In the genomic region with DNA sequence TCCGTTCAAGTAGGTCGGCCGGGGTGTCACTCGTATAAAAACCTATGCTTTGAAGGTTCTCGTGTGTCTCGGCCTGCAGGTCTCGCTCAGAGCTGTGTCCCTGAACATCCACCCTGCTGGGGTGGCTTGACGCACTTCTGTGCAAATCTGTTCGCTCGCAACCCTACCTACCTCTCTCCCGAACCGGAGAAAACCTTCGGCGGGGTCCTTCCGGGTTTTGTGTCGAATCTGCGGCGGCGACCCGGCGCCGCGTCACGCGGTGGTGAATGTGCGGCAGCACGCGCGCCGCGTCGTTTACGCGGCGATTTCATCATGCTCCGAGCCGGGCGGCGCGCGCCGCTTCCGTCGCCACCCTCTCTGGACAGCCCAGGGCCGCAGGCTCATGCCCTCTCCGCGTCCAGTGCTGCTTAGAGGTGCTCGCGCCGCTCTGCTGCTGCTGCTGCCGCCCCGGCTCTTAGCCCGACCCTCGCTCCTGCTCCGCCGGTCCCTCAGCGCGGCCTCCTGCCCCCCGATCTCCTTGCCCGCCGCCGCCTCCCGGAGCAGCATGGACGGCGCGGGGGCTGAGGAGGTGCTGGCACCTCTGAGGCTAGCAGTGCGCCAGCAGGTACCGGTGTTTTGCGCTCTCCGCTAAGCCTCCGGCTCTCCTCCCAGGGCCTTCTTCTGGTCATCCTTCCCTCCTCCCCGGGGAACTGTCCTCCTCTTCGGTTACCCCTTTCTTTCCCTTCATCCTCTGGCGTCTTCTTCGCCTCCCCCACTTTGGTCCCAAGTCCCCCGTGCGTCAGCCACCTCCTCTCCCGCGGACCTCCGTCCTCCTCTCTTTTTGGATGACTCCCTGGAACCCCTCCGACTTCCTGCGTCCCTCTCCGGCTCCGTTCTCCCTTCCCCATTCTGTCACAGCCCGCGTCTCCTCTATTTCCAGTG, we compare ENCODE assay signal across 1 cellular context.
A peak's percentile ranks its signal among the peaks of the same experiment; 100 is the strongest.
TF ChIP-seq lines count a peak whose summit lies in the region.

A gene with protein sequence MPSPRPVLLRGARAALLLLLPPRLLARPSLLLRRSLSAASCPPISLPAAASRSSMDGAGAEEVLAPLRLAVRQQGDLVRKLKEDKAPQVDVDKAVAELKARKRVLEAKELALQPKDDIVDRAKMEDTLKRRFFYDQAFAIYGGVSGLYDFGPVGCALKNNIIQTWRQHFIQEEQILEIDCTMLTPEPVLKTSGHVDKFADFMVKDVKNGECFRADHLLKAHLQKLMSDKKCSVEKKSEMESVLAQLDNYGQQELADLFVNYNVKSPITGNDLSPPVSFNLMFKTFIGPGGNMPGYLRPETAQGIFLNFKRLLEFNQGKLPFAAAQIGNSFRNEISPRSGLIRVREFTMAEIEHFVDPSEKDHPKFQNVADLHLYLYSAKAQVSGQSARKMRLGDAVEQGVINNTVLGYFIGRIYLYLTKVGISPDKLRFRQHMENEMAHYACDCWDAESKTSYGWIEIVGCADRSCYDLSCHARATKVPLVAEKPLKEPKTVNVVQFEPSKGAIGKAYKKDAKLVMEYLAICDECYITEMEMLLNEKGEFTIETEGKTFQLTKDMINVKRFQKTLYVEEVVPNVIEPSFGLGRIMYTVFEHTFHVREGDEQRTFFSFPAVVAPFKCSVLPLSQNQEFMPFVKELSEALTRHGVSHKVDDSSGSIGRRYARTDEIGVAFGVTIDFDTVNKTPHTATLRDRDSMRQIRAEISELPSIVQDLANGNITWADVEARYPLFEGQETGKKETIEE (plus strand): TSS at position 339 of the 921 bp plus-strand sequence. CDS start 44 bp downstream, at position 383.

TF ChIP-seq in HepG2, 621 proteins besides CTCF, POLR2A, EP300 and RAD21 (continued from another document):
- TF ChIP-seq, protein P1, sequence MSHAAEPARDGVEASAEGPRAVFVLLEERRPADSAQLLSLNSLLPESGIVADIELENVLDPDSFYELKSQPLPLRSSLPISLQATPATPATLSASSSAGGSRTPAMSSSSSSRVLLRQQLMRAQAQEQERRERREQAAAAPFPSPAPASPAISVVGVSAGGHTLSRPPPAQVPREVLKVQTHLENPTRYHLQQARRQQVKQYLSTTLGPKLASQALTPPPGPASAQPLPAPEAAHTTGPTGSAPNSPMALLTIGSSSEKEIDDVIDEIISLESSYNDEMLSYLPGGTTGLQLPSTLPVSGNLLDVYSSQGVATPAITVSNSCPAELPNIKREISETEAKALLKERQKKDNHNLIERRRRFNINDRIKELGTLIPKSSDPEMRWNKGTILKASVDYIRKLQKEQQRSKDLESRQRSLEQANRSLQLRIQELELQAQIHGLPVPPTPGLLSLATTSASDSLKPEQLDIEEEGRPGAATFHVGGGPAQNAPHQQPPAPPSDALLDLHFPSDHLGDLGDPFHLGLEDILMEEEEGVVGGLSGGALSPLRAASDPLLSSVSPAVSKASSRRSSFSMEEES (CRISPR knock-in tag; IDR thresholded peaks at IDR 0.05), result peak; percentile 94
- 0 out of 2 replicates have a peak, but pooled peaks have one; percentile 51 for TF ChIP-seq ZFP1 (CRISPR knock-in tag; IDR thresholded peaks at IDR 0.05)
- TF ChIP-seq, protein P2, sequence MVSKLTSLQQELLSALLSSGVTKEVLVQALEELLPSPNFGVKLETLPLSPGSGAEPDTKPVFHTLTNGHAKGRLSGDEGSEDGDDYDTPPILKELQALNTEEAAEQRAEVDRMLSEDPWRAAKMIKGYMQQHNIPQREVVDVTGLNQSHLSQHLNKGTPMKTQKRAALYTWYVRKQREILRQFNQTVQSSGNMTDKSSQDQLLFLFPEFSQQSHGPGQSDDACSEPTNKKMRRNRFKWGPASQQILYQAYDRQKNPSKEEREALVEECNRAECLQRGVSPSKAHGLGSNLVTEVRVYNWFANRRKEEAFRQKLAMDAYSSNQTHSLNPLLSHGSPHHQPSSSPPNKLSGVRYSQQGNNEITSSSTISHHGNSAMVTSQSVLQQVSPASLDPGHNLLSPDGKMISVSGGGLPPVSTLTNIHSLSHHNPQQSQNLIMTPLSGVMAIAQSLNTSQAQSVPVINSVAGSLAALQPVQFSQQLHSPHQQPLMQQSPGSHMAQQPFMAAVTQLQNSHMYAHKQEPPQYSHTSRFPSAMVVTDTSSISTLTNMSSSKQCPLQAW (CRISPR knock-in tag; IDR thresholded peaks at IDR 0.05), result peak; percentile 71
- TF ChIP-seq, protein P3, sequence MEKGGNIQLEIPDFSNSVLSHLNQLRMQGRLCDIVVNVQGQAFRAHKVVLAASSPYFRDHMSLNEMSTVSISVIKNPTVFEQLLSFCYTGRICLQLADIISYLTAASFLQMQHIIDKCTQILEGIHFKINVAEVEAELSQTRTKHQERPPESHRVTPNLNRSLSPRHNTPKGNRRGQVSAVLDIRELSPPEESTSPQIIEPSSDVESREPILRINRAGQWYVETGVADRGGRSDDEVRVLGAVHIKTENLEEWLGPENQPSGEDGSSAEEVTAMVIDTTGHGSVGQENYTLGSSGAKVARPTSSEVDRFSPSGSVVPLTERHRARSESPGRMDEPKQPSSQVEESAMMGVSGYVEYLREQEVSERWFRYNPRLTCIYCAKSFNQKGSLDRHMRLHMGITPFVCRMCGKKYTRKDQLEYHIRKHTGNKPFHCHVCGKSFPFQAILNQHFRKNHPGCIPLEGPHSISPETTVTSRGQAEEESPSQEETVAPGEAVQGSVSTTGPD (CRISPR knock-in tag; IDR thresholded peaks at IDR 0.05), result no peak
- no peak; the same call in 1 of the 2 replicates for TF ChIP-seq ZNF512B (CRISPR knock-in tag; IDR thresholded peaks at IDR 0.05; ENCODE audit: borderline replicate concordance)
- TF ChIP-seq ZNF746 (CRISPR knock-in tag; IDR thresholded peaks at IDR 0.05), result peak; percentile 37; the same call in 1 of the 2 replicates
TF ChIP-seq in HepG2: peak in this region for 374.
